In genomic region chr11:126392638-126393023, GRCh38 we compare ENCODE assay signal across 1 cellular context.
TF ChIP-seq lines count a peak whose summit lies in the region.

No MANE protein-coding gene starts in this region.

TF ChIP-seq in K562, 482 proteins besides CTCF, POLR2A, EP300 and RAD21:
- TF ChIP-seq PBX2 (CRISPR knock-in tag; IDR thresholded peaks at IDR 0.05; ENCODE audit: low read depth), result no peak
- no peak for TF ChIP-seq PBX2 (tag; conservative IDR thresholded peaks at IDR 0.05; ENCODE audit: low read depth)
- peak; percentile 17 for TF ChIP-seq MEIS2 (IDR thresholded peaks at IDR 0.05; ENCODE audit: partially characterized antibody)
- no peak for TF ChIP-seq STAT6 (CRISPR knock-in tag; IDR thresholded peaks at IDR 0.05)
- no peak for TF ChIP-seq ZNF766 (CRISPR knock-in tag; conservative IDR thresholded peaks at IDR 0.05)
